1 cellular context compared by ENCODE assay signal in genomic region chr14:69629225-69630127, GRCh38.
A peak's percentile ranks its signal among the peaks of the same experiment; 100 is the strongest.
TF ChIP-seq lines count a peak whose summit lies in the region.

No MANE protein-coding gene starts in this region.

TF ChIP-seq in K562, 482 proteins besides CTCF, POLR2A, EP300 and RAD21 (continued from another document and continues in another):
- no peak for TF ChIP-seq TFE3 (CRISPR knock-in tag; IDR thresholded peaks at IDR 0.05)
- TF ChIP-seq POLR3G (IDR thresholded peaks at IDR 0.05; ENCODE audit: extremely low read depth, insufficient read length, insufficient replicate concordance) = no peak
- no peak for TF ChIP-seq MBD2 (IDR thresholded peaks at IDR 0.05; ENCODE audit: borderline replicate concordance, low read depth)
- TF ChIP-seq KAT8 (IDR thresholded peaks at IDR 0.05; ENCODE audit: low read depth) = no peak
- no peak for TF ChIP-seq MCM7 (IDR thresholded peaks at IDR 0.05)
- no peak for TF ChIP-seq JUNB (CRISPR knock-in tag; conservative IDR thresholded peaks at IDR 0.05)
- no peak for TF ChIP-seq LARP7 (IDR thresholded peaks at IDR 0.05)
- no peak for TF ChIP-seq NR2F6 (CRISPR knock-in tag; IDR thresholded peaks at IDR 0.05)
- no peak for TF ChIP-seq HDGF (IDR thresholded peaks at IDR 0.05)
- no peak for TF ChIP-seq U2AF1 (optimal IDR thresholded peaks at IDR 0.05; ENCODE audit: low read depth, low read length)
- TF ChIP-seq BRD4 (IDR thresholded peaks at IDR 0.05) = no peak
- TF ChIP-seq CC2D1A (IDR thresholded peaks at IDR 0.05) = no peak; the same call in 1 of the 2 replicates
- no peak for TF ChIP-seq ZSCAN32 (CRISPR knock-in tag; IDR thresholded peaks at IDR 0.05)
- TF ChIP-seq KLF6 (CRISPR knock-in tag; IDR thresholded peaks at IDR 0.05; ENCODE audit: borderline replicate concordance) = no peak
- TF ChIP-seq HNRNPUL1 (IDR thresholded peaks at IDR 0.05; ENCODE audit: low read length) = no peak
- no peak for TF ChIP-seq ZNF586 (CRISPR knock-in tag; conservative IDR thresholded peaks at IDR 0.05)
- TF ChIP-seq CREB1 (IDR thresholded peaks at IDR 0.05) = no peak
- no peak for TF ChIP-seq CREB1 (CRISPR knock-in tag; IDR thresholded peaks at IDR 0.05)
- TF ChIP-seq CEBPZ (IDR thresholded peaks at IDR 0.05; ENCODE audit: borderline replicate concordance, low read depth, low read length) = no peak
- TF ChIP-seq E2F3 (CRISPR knock-in tag; IDR thresholded peaks at IDR 0.05) = no peak
- peak in 1 of 2 experiments; percentile 11; a peak in 1 of 4 replicates for TF ChIP-seq KDM1A (IDR thresholded peaks at IDR 0.05)
- no peak for TF ChIP-seq RBBP5 (IDR thresholded peaks at IDR 0.05; ENCODE audit: borderline replicate concordance, insufficient read depth, low read length, poor library complexity, severe bottlenecking)
- no peak for TF ChIP-seq THAP7 (CRISPR knock-in tag; IDR thresholded peaks at IDR 0.05)
- TF ChIP-seq FOXA1 (IDR thresholded peaks at IDR 0.05; ENCODE audit: borderline replicate concordance) = no peak
- TF ChIP-seq ZNF507 (tag; conservative IDR thresholded peaks at IDR 0.05) = no peak
- TF ChIP-seq CBFA2T3 (IDR thresholded peaks at IDR 0.05) = peak; percentile 85
- TF ChIP-seq ERF (CRISPR knock-in tag; IDR thresholded peaks at IDR 0.05) = no peak
- TF ChIP-seq IRF2 (CRISPR knock-in tag; IDR thresholded peaks at IDR 0.05) = no peak
- TF ChIP-seq PHF21A (IDR thresholded peaks at IDR 0.05; ENCODE audit: borderline replicate concordance, low read depth) = no peak
- no peak for TF ChIP-seq ZNF699 (CRISPR knock-in tag; IDR thresholded peaks at IDR 0.05; ENCODE audit: insufficient replicate concordance)
- no peak for TF ChIP-seq ZBTB43 (CRISPR knock-in tag; IDR thresholded peaks at IDR 0.05)
- TF ChIP-seq E2F4 (CRISPR knock-in tag; IDR thresholded peaks at IDR 0.05; ENCODE audit: low read depth) = no peak
- no peak for TF ChIP-seq HDAC8 (tag; IDR thresholded peaks at IDR 0.05)
- no peak for TF ChIP-seq HDAC3 (IDR thresholded peaks at IDR 0.05; ENCODE audit: borderline replicate concordance, partially characterized antibody)
- TF ChIP-seq ZBTB11 (CRISPR knock-in tag; IDR thresholded peaks at IDR 0.05) = no peak
- no peak for TF ChIP-seq ZNF134 (CRISPR knock-in tag; conservative IDR thresholded peaks at IDR 0.05)
- no peak for TF ChIP-seq FIP1L1 (IDR thresholded peaks at IDR 0.05; ENCODE audit: low read depth, low read length, poor library complexity, severe bottlenecking)
- TF ChIP-seq FOXK1 (CRISPR knock-in tag; IDR thresholded peaks at IDR 0.05; ENCODE audit: borderline replicate concordance) = no peak
- TF ChIP-seq E2F8 (IDR thresholded peaks at IDR 0.05; ENCODE audit: low read depth, partially characterized antibody) = no peak
- peak; percentile 38; the same call in 1 of the 2 replicates for TF ChIP-seq LCOR (CRISPR knock-in tag; IDR thresholded peaks at IDR 0.05)
- no peak for TF ChIP-seq BRF1 (IDR thresholded peaks at IDR 0.05; ENCODE audit: borderline replicate concordance, extremely low read depth, insufficient read length)
- TF ChIP-seq TCF3 (CRISPR knock-in tag; IDR thresholded peaks at IDR 0.05) = peak; percentile 81
- no peak for TF ChIP-seq ZNF395 (CRISPR knock-in tag; IDR thresholded peaks at IDR 0.05)
- TF ChIP-seq GTF2E2 (tag; IDR thresholded peaks at IDR 0.05) = no peak
- TF ChIP-seq SMAD1 (IDR thresholded peaks at IDR 0.05; ENCODE audit: low read depth, low read length, partially characterized antibody) = no peak
- no peak for TF ChIP-seq CBX3 (IDR thresholded peaks at IDR 0.05; ENCODE audit: borderline replicate concordance in 1 of 2, low read length in 2 of 2)
